9 cellular contexts compared by ENCODE assay signal in genomic region chr7:55965805-55966421, GRCh38. TPM values are rescaled to one million over a fixed set of nuclear protein-coding genes. Genes with fewer than 3 reads are reported as not detected.
DNase-seq lines count a peak whose midpoint lies in the region; ATAC-seq and TF ChIP-seq lines count a peak whose summit lies in the region.
"Had no signal": no experiment of that assay in that cellular context is flagged by ENCODE, and none has a peak within 500 bp of the region (broad histone marks: within the 10 kb centered on the region; RNA-seq: fewer than 3 reads in every experiment).

No MANE protein-coding gene starts in this region.

- no peaks in the 10 kb centered on the region for H3K27me3 Mint-ChIP-seq in activated T-helper 17 cell treated with anti-CD3 and anti-CD28 coated beads, Interleukin-2, amount 50 U/mL, for 72 hours
- H3K27me3 Mint-ChIP-seq in stimulated activated naive B cell treated with anti-CD40 and anti-IgM and Interleukin-4, amounts not matched to agents 10 μg/mL and 1 μg/mL and 100 μg/mL, for 72 hours: no peaks in the 10 kb centered on the region

- ATAC-seq in activated T-helper 17 cell treated with anti-CD3 and anti-CD28 coated beads, Interleukin-2, amount 50 U/mL, for 72 hours (replicated peaks): no peak
- ATAC-seq in stimulated activated naive B cell treated with anti-CD40 and anti-IgM and Interleukin-4, amounts not matched to agents 10 μg/mL and 1 μg/mL and 100 μg/mL, for 72 hours (replicated peaks): no peak

- DNase-seq in NCI-H345 (lab: John Stamatoyannopoulos, UW) (peak; percentile 31), NCI-H345 treated with DMSO at 0.1 percent for 48 hours (lab: John Stamatoyannopoulos, UW; ENCODE audit: unreplicated experiment) (no peak), left ventricle myocardium inferior (peak; percentile 38), brain microvascular endothelial cell (no peak), NCI-H1105 treated with DMSO at 0.1 percent for 48 hours (lab: John Stamatoyannopoulos, UW) (no peak)
- DNase-seq in stimulated activated naive B cell treated with anti-CD40 and anti-IgM and Interleukin-4, amounts not matched to agents 10 μg/mL and 1 μg/mL and 100 μg/mL, for 72 hours: no peak
- no peak for DNase-seq in NK-92 treated with Interleukin-12 subunit alpha and Interleukin-12 subunit beta, amount 100 ng/mL, for 24 hours (lab: John Stamatoyannopoulos, UW)
- DNase-seq: activated naive CD4-positive, alpha-beta T cell treated with Interleukin-2 at 50 U/mL for 16 hours had no signal

- H3K4me3 Mint-ChIP-seq in activated T-helper 17 cell treated with anti-CD3 and anti-CD28 coated beads, Interleukin-2, amount 50 U/mL, for 72 hours: peak overlapping the region; percentile 79
- H3K4me3 Mint-ChIP-seq in stimulated activated naive B cell treated with anti-CD40 and anti-IgM and Interleukin-4, amounts not matched to agents 10 μg/mL and 1 μg/mL and 100 μg/mL, for 72 hours: peak overlapping the region; percentile 32 to 37

- H3K36me3 ChIP-seq in left ventricle myocardium inferior (peaks cover 5% of the 10 kb centered on the region), brain microvascular endothelial cell (replicated peaks) (no peaks in the 10 kb centered on the region)

- no peaks in the 10 kb centered on the region for H3K9me3 ChIP-seq in left ventricle myocardium inferior (replicated peaks)

- in situ Hi-C loops in brain microvascular endothelial cell (cut with HindIII; ENCODE audit: low pct_ligation_motif_present, low sequenced_read_pairs): no loop called here

- H3K27ac ChIP-seq in left ventricle myocardium inferior (replicated peaks): peak overlapping the region; percentile 91
- H3K27ac ChIP-seq in brain microvascular endothelial cell: no peak overlapping the region

- H3K4me1 ChIP-seq in left ventricle myocardium inferior: peaks cover 64% of the 10 kb centered on the region

- TF ChIP-seq CTCF in left ventricle myocardium inferior (IDR thresholded peaks at IDR 0.05; ENCODE audit: borderline replicate concordance) (no peak), brain microvascular endothelial cell (IDR thresholded peaks at IDR 0.05; ENCODE audit: low read depth, low read length, missing control alignments) (no peak)

- peaks cover 19% of the 10 kb centered on the region for H3K36me3 Mint-ChIP-seq in activated T-helper 17 cell treated with anti-CD3 and anti-CD28 coated beads, Interleukin-2, amount 50 U/mL, for 72 hours (ENCODE audit: low read depth)
- H3K36me3 Mint-ChIP-seq in stimulated activated naive B cell treated with anti-CD40 and anti-IgM and Interleukin-4, amounts not matched to agents 10 μg/mL and 1 μg/mL and 100 μg/mL, for 72 hours: peaks cover 10 to 33% of the 10 kb centered on the region in 2 donors

- peaks cover 36% of the 10 kb centered on the region for H3K4me1 Mint-ChIP-seq in activated T-helper 17 cell treated with anti-CD3 and anti-CD28 coated beads, Interleukin-2, amount 50 U/mL, for 72 hours
- peaks cover 26 to 50% of the 10 kb centered on the region in 2 donors for H3K4me1 Mint-ChIP-seq in stimulated activated naive B cell treated with anti-CD40 and anti-IgM and Interleukin-4, amounts not matched to agents 10 μg/mL and 1 μg/mL and 100 μg/mL, for 72 hours

- intact Hi-C loops in left ventricle myocardium inferior (cut with micrococcal nuclease): no loop called here

- peak overlapping the region; percentile 12 for H3K27ac Mint-ChIP-seq in activated T-helper 17 cell treated with anti-CD3 and anti-CD28 coated beads, Interleukin-2, amount 50 U/mL, for 72 hours
- no peak overlapping the region for H3K27ac Mint-ChIP-seq in stimulated activated naive B cell treated with anti-CD40 and anti-IgM and Interleukin-4, amounts not matched to agents 10 μg/mL and 1 μg/mL and 100 μg/mL, for 72 hours

- H3K27me3 ChIP-seq in left ventricle myocardium inferior (ENCODE audit: low read depth) (no peaks in the 10 kb centered on the region), brain microvascular endothelial cell (replicated peaks) (no peaks in the 10 kb centered on the region)

- H3K9me3 Mint-ChIP-seq in activated T-helper 17 cell treated with anti-CD3 and anti-CD28 coated beads, Interleukin-2, amount 50 U/mL, for 72 hours: no peaks in the 10 kb centered on the region
- H3K9me3 Mint-ChIP-seq in stimulated activated naive B cell treated with anti-CD40 and anti-IgM and Interleukin-4, amounts not matched to agents 10 μg/mL and 1 μg/mL and 100 μg/mL, for 72 hours: no peaks in the 10 kb centered on the region

- H3K4me3 ChIP-seq in left ventricle myocardium inferior (peak overlapping the region; percentile 64), brain microvascular endothelial cell (ENCODE audit: low read depth, low read length) (no peak overlapping the region)

RNA-seq across cellular contexts. Expression of gene NIPSNAP2, which starts 1.5 kb away (rescaled TPM):
- total RNA-seq in activated T-helper 17 cell treated with anti-CD3 and anti-CD28 coated beads, Interleukin-2, amount 50 U/mL, for 72 hours: 10 to 100 TPM; 36.6 to 57.3 TPM
- 357 TPM for total RNA-seq in left ventricle myocardium inferior

RNA-seq across cellular contexts. Expression of gene MRPS17, which starts 14.2 kb away (rescaled TPM):
- 10 to 100 TPM; 12.4 to 23.6 TPM for total RNA-seq in activated T-helper 17 cell treated with anti-CD3 and anti-CD28 coated beads, Interleukin-2, amount 50 U/mL, for 72 hours
- total RNA-seq in left ventricle myocardium inferior: 19.4 TPM

Comparison
In these comparisons a context has a peak if more than half of its experiments do, and no peak if none do; other contexts are left out.
1. DNase-seq: peak in NCI-H345 (single experiment) and left ventricle myocardium inferior (single experiment); none in NCI-H345 treated with DMSO at 0.1 percent for 48 hours (single experiment), stimulated activated naive B cell treated with anti-CD40 and anti-IgM and Interleukin-4, amounts not matched to agents 10 μg/mL and 1 μg/mL and 100 μg/mL, for 72 hours (single experiment), NK-92 treated with Interleukin-12 subunit alpha and Interleukin-12 subunit beta, amount 100 ng/mL, for 24 hours (single experiment), brain microvascular endothelial cell (single experiment) and NCI-H1105 treated with DMSO at 0.1 percent for 48 hours (single experiment).